25 cellular contexts compared by ENCODE assay signal in genomic region chr3:10561942-10562565, GRCh38. TPM values are rescaled to one million over a fixed set of nuclear protein-coding genes. Genes with fewer than 3 reads are reported as not detected.
A peak's percentile ranks its signal among the peaks of the same experiment; 100 is the strongest.
DNase-seq lines count a peak whose midpoint lies in the region; ATAC-seq lines count a peak whose summit lies in the region.
"Had no signal": no experiment of that assay in that cellular context is flagged by ENCODE, and none has a peak within 500 bp of the region (broad histone marks: within the 10 kb centered on the region; RNA-seq: fewer than 3 reads in every experiment).

No MANE protein-coding gene starts in this region.

- CTCF ChIA-PET in activated CD4-positive, alpha-beta memory T cell treated with anti-CD3 and anti-CD28 coated beads for 36 hours (lab: Charles Lee) = no interaction called here
- CTCF ChIA-PET in activated CD4-positive, alpha-beta memory T cell treated with anti-CD3 and anti-CD28 coated beads, Interleukin-2, amount 10 ng/mL, durations not matched to agents 7 days and 5 days (lab: Charles Lee) = no interaction called here

- H3K36me3 Mint-ChIP-seq in activated CD4-positive, alpha-beta memory T cell treated with anti-CD3 and anti-CD28 coated beads for 36 hours = no peaks in the 10 kb centered on the region
- H3K36me3 Mint-ChIP-seq in activated CD4-positive, alpha-beta memory T cell treated with anti-CD3 and anti-CD28 coated beads, Interleukin-2, amount 10 ng/mL, durations not matched to agents 7 days and 5 days (ENCODE audit: low read depth) = no peaks in the 10 kb centered on the region

- no peak overlapping the region for H3K4me3 Mint-ChIP-seq in activated CD4-positive, alpha-beta memory T cell treated with anti-CD3 and anti-CD28 coated beads for 36 hours
- no peak overlapping the region for H3K4me3 Mint-ChIP-seq in activated CD4-positive, alpha-beta memory T cell treated with anti-CD3 and anti-CD28 coated beads, Interleukin-2, amount 10 ng/mL, durations not matched to agents 7 days and 5 days
- H3K4me3 Mint-ChIP-seq: nephron; T-helper 1 cell treated with Interleukin-12 subunit alpha and Interleukin-12 subunit beta and Interleukin-4 antibody, amounts not matched to agents 30 μg/mL and 1 μg/mL, for 36 hours had no signal

- peaks cover 8% of the 10 kb centered on the region for H3K4me1 Mint-ChIP-seq in activated CD4-positive, alpha-beta memory T cell treated with anti-CD3 and anti-CD28 coated beads for 36 hours (ENCODE audit: low read depth)
- H3K4me1 Mint-ChIP-seq in activated CD4-positive, alpha-beta memory T cell treated with anti-CD3 and anti-CD28 coated beads, Interleukin-2, amount 10 ng/mL, durations not matched to agents 7 days and 5 days = peaks cover 7% of the 10 kb centered on the region

- ATAC-seq in sciatic nerve (no peak), HG02852 (IDR thresholded peaks at IDR 0.05; ENCODE audit: unreplicated experiment) (no peak)
- ATAC-seq: gastrocnemius medialis, Right ventricle myocardium inferior, SK-N-SH treated with all-trans-retinoic acid at 6 μM for 48 hours had no signal

- peak; percentile 22 for DNase-seq in activated CD4-positive, alpha-beta memory T cell treated with anti-CD3 and anti-CD28 coated beads for 36 hours
- DNase-seq in activated CD4-positive, alpha-beta memory T cell treated with anti-CD3 and anti-CD28 coated beads, Interleukin-2, amount 10 ng/mL, durations not matched to agents 7 days and 5 days = no peak
- DNase-seq in stimulated activated CD4-positive, alpha-beta T cell treated with anti-CD3 and anti-CD28 coated beads, Interleukin-15, amount 100 ng/mL, for 24 hours = peak; percentile 30
- DNase-seq in stimulated activated CD4-positive, alpha-beta T cell treated with anti-CD3 and anti-CD28 coated beads, Interleukin-4, amount 100 ng/mL, for 4 hours = no peak
- DNase-seq in sciatic nerve (ENCODE audit: low spot score) = peak; percentile 19
- no peak for DNase-seq in DMS 273 treated with DMSO at 0.1 percent for 48 hours (lab: John Stamatoyannopoulos, UW)
- DNase-seq in NK-92 (lab: John Stamatoyannopoulos, UW; ENCODE audit: unreplicated experiment) = no peak
- DNase-seq: activated naive CD4-positive, alpha-beta T cell treated with anti-CD3 and anti-CD28 coated beads, Interleukin-2, amount 50 U/mL, for 16 hours; amygdala; Caco-2; DMS79; gastrocnemius medialis; HCEC 1CT; NCI-H1417; NCI-H2029 treated with DMSO at 0.1 percent for 48 hours; PC-9; stomach had no signal

- H3K9me3 Mint-ChIP-seq in activated CD4-positive, alpha-beta memory T cell treated with anti-CD3 and anti-CD28 coated beads for 36 hours = no peaks in the 10 kb centered on the region
- no peaks in the 10 kb centered on the region for H3K9me3 Mint-ChIP-seq in activated CD4-positive, alpha-beta memory T cell treated with anti-CD3 and anti-CD28 coated beads, Interleukin-2, amount 10 ng/mL, durations not matched to agents 7 days and 5 days
- H3K9me3 Mint-ChIP-seq: nephron; T-helper 1 cell treated with Interleukin-12 subunit alpha and Interleukin-12 subunit beta and Interleukin-4 antibody, amounts not matched to agents 30 μg/mL and 1 μg/mL, for 36 hours had no signal

- no peak overlapping the region for H3K27ac Mint-ChIP-seq in activated CD4-positive, alpha-beta memory T cell treated with anti-CD3 and anti-CD28 coated beads for 36 hours
- no peak overlapping the region for H3K27ac Mint-ChIP-seq in activated CD4-positive, alpha-beta memory T cell treated with anti-CD3 and anti-CD28 coated beads, Interleukin-2, amount 10 ng/mL, durations not matched to agents 7 days and 5 days
- H3K27ac Mint-ChIP-seq: nephron; T-helper 1 cell treated with Interleukin-12 subunit alpha and Interleukin-12 subunit beta and Interleukin-4 antibody, amounts not matched to agents 30 μg/mL and 1 μg/mL, for 36 hours had no signal

- peaks cover 18% of the 10 kb centered on the region for H3K27me3 Mint-ChIP-seq in activated CD4-positive, alpha-beta memory T cell treated with anti-CD3 and anti-CD28 coated beads for 36 hours
- H3K27me3 Mint-ChIP-seq in activated CD4-positive, alpha-beta memory T cell treated with anti-CD3 and anti-CD28 coated beads, Interleukin-2, amount 10 ng/mL, durations not matched to agents 7 days and 5 days = peaks cover 45% of the 10 kb centered on the region

- POLR2A ChIA-PET in activated CD4-positive, alpha-beta memory T cell treated with anti-CD3 and anti-CD28 coated beads for 36 hours (lab: Charles Lee) = no interaction called here
- POLR2A ChIA-PET in activated CD4-positive, alpha-beta memory T cell treated with anti-CD3 and anti-CD28 coated beads, Interleukin-2, amount 10 ng/mL, durations not matched to agents 7 days and 5 days (lab: Charles Lee) = no interaction called here

- intact Hi-C loops in activated CD4-positive, alpha-beta memory T cell treated with anti-CD3 and anti-CD28 coated beads for 36 hours (cut with micrococcal nuclease) = no loop called here
- intact Hi-C loops in sciatic nerve (cut with DNase I) = no loop called here

RNA-seq across cellular contexts. Expression of gene ATP2B2, which starts 56.7 kb away (rescaled TPM):
- under 1 TPM in 1 of 2 experiments, not detected in 1; 0.05 TPM for total RNA-seq in activated CD4-positive, alpha-beta memory T cell treated with anti-CD3 and anti-CD28 coated beads for 36 hours
- total RNA-seq in activated CD4-positive, alpha-beta memory T cell treated with anti-CD3 and anti-CD28 coated beads, Interleukin-2, amount 10 ng/mL, durations not matched to agents 7 days and 5 days = not detected
- 1.4 TPM for total RNA-seq in sciatic nerve
- total RNA-seq: activated CD8-positive, alpha-beta memory T cell treated with anti-CD3 and anti-CD28 coated beads for 36 hours; Caco-2; fibroblast of lung; osteoblast; PC-9 had no signal

Comparison
In these comparisons a context has a peak if more than half of its experiments do, and no peak if none do; other contexts are left out.
1. DNase-seq: peak in activated CD4-positive, alpha-beta memory T cell treated with anti-CD3 and anti-CD28 coated beads for 36 hours (single experiment), stimulated activated CD4-positive, alpha-beta T cell treated with anti-CD3 and anti-CD28 coated beads, Interleukin-15, amount 100 ng/mL, for 24 hours (single experiment) and sciatic nerve (single experiment); none in activated CD4-positive, alpha-beta memory T cell treated with anti-CD3 and anti-CD28 coated beads, Interleukin-2, amount 10 ng/mL, durations not matched to agents 7 days and 5 days (single experiment), stimulated activated CD4-positive, alpha-beta T cell treated with anti-CD3 and anti-CD28 coated beads, Interleukin-4, amount 100 ng/mL, for 4 hours (0 of 2), DMS 273 treated with DMSO at 0.1 percent for 48 hours (single experiment) and NK-92 (single experiment).